In the genomic region with DNA sequence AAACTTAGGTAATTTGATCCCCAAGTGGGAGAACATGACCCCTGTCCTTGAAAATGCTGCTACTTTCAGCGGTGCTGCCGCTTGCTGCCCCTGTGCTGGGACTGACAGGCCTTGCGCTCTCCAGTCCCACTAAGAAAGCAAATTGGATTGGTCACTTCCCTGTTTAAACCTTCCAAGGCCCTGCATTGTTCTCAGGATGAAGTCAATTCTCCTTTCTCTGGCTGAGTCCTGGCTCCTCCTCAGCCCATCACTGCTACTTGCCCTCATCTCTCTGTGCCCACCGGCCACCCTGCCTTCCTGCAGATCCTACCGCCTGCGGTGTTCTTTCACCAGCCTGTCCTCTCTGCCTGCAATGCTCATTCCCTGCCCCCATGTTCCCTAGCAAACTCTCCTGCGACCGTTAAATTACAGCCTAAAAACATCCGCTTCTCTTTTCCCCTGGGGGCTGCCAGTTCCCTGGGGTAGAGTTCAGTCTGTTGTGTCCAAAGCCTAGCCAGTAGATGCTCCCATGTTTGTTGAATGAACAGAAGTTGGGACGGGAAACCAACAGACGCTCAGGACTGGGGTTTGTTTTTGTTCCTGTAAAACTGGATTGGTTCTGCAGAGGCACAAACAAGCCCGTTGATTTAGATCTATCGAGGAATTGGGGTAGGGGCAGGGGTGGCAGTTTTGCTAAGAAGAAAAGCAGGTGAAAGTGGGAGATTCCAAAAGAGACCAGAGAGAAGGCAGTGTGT, we compare ENCODE assay signal across 1 cellular context.
A peak's percentile ranks its signal among the peaks of the same experiment; 100 is the strongest.
TF ChIP-seq lines count a peak whose summit lies in the region.

No MANE protein-coding gene starts in this region.

TF ChIP-seq in HepG2, 621 proteins besides CTCF, POLR2A, EP300 and RAD21 (continued from another document and continues in another):
- TF ChIP-seq, protein P1, sequence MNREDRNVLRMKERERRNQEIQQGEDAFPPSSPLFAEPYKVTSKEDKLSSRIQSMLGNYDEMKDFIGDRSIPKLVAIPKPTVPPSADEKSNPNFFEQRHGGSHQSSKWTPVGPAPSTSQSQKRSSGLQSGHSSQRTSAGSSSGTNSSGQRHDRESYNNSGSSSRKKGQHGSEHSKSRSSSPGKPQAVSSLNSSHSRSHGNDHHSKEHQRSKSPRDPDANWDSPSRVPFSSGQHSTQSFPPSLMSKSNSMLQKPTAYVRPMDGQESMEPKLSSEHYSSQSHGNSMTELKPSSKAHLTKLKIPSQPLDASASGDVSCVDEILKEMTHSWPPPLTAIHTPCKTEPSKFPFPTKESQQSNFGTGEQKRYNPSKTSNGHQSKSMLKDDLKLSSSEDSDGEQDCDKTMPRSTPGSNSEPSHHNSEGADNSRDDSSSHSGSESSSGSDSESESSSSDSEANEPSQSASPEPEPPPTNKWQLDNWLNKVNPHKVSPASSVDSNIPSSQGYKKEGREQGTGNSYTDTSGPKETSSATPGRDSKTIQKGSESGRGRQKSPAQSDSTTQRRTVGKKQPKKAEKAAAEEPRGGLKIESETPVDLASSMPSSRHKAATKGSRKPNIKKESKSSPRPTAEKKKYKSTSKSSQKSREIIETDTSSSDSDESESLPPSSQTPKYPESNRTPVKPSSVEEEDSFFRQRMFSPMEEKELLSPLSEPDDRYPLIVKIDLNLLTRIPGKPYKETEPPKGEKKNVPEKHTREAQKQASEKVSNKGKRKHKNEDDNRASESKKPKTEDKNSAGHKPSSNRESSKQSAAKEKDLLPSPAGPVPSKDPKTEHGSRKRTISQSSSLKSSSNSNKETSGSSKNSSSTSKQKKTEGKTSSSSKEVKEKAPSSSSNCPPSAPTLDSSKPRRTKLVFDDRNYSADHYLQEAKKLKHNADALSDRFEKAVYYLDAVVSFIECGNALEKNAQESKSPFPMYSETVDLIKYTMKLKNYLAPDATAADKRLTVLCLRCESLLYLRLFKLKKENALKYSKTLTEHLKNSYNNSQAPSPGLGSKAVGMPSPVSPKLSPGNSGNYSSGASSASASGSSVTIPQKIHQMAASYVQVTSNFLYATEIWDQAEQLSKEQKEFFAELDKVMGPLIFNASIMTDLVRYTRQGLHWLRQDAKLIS (CRISPR knock-in tag; IDR thresholded peaks at IDR 0.05): no peak
- TF ChIP-seq ZSCAN30 (CRISPR knock-in tag; IDR thresholded peaks at IDR 0.05) (no peak), RXRA (CRISPR knock-in tag; IDR thresholded peaks at IDR 0.05) (0 out of 2 replicates have a peak, but pooled peaks have one; percentile 17), FOXA3 (CRISPR knock-in tag; IDR thresholded peaks at IDR 0.05) (no peak), ZBTB3 (CRISPR knock-in tag; IDR thresholded peaks at IDR 0.05; ENCODE audit: borderline replicate concordance, low read depth) (no peak), RARG (CRISPR knock-in tag; IDR thresholded peaks at IDR 0.05; ENCODE audit: low read depth) (no peak), NBN (conservative IDR thresholded peaks at IDR 0.05) (no peak), ZNF160 (CRISPR knock-in tag; IDR thresholded peaks at IDR 0.05) (no peak), ZNF558 (CRISPR knock-in tag; IDR thresholded peaks at IDR 0.05; ENCODE audit: borderline replicate concordance) (no peak), HMG20A (CRISPR knock-in tag; IDR thresholded peaks at IDR 0.05; ENCODE audit: borderline replicate concordance) (no peak), TP53 (CRISPR knock-in tag; conservative IDR thresholded peaks at IDR 0.05) (no peak), SMARCC2 (IDR thresholded peaks at IDR 0.05) (no peak), TBX3 (IDR thresholded peaks at IDR 0.05; ENCODE audit: borderline replicate concordance) (no peak), TOPORS (CRISPR knock-in tag; IDR thresholded peaks at IDR 0.05) (no peak), KDM4B (CRISPR knock-in tag; IDR thresholded peaks at IDR 0.05) (no peak), ZMYM2 (CRISPR knock-in tag; IDR thresholded peaks at IDR 0.05) (0 out of 2 replicates have a peak, but pooled peaks have one; percentile 8), DNMT1 (CRISPR knock-in tag; IDR thresholded peaks at IDR 0.05) (no peak), ZNF30 (CRISPR knock-in tag; IDR thresholded peaks at IDR 0.05) (no peak), ATF1 (CRISPR knock-in tag; IDR thresholded peaks at IDR 0.05) (no peak), POLR2G (IDR thresholded peaks at IDR 0.05; ENCODE audit: low read depth, low read length) (no peak), CHCHD3 (CRISPR knock-in tag; IDR thresholded peaks at IDR 0.05) (no peak), NR3C1 (CRISPR knock-in tag; IDR thresholded peaks at IDR 0.05) (no peak), MAF1 (CRISPR knock-in tag; IDR thresholded peaks at IDR 0.05; ENCODE audit: borderline replicate concordance) (no peak), NRL (CRISPR knock-in tag; IDR thresholded peaks at IDR 0.05; ENCODE audit: borderline replicate concordance) (no peak), ZKSCAN8 (CRISPR knock-in tag; IDR thresholded peaks at IDR 0.05; ENCODE audit: borderline replicate concordance) (no peak)
- TF ChIP-seq, protein P2, sequence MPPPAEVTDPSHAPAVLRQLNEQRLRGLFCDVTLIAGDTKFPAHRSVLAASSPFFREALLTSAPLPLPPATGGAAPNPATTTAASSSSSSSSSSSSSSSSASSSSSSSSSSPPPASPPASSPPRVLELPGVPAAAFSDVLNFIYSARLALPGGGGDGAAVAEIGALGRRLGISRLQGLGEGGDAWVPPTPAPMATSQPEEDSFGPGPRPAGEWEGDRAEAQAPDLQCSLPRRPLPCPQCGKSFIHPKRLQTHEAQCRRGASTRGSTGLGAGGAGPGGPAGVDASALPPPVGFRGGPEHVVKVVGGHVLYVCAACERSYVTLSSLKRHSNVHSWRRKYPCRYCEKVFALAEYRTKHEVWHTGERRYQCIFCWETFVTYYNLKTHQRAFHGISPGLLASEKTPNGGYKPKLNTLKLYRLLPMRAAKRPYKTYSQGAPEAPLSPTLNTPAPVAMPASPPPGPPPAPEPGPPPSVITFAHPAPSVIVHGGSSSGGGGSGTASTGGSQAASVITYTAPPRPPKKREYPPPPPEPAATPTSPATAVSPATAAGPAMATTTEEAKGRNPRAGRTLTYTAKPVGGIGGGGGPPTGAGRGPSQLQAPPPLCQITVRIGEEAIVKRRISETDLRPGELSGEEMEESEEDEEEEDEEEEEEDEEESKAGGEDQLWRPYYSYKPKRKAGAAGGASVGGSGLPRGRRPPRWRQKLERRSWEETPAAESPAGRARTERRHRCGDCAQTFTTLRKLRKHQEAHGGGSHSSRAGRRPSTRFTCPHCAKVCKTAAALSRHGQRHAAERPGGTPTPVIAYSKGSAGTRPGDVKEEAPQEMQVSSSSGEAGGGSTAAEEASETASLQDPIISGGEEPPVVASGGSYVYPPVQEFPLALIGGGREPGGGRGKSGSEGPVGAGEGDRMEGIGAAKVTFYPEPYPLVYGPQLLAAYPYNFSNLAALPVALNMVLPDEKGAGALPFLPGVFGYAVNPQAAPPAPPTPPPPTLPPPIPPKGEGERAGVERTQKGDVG (CRISPR knock-in tag; IDR thresholded peaks at IDR 0.05; ENCODE audit: borderline replicate concordance): 0 out of 2 replicates have a peak, but pooled peaks have one; percentile 40
- TF ChIP-seq, protein P3, sequence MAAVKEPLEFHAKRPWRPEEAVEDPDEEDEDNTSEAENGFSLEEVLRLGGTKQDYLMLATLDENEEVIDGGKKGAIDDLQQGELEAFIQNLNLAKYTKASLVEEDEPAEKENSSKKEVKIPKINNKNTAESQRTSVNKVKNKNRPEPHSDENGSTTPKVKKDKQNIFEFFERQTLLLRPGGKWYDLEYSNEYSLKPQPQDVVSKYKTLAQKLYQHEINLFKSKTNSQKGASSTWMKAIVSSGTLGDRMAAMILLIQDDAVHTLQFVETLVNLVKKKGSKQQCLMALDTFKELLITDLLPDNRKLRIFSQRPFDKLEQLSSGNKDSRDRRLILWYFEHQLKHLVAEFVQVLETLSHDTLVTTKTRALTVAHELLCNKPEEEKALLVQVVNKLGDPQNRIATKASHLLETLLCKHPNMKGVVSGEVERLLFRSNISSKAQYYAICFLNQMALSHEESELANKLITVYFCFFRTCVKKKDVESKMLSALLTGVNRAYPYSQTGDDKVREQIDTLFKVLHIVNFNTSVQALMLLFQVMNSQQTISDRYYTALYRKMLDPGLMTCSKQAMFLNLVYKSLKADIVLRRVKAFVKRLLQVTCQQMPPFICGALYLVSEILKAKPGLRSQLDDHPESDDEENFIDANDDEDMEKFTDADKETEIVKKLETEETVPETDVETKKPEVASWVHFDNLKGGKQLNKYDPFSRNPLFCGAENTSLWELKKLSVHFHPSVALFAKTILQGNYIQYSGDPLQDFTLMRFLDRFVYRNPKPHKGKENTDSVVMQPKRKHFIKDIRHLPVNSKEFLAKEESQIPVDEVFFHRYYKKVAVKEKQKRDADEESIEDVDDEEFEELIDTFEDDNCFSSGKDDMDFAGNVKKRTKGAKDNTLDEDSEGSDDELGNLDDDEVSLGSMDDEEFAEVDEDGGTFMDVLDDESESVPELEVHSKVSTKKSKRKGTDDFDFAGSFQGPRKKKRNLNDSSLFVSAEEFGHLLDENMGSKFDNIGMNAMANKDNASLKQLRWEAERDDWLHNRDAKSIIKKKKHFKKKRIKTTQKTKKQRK (IDR thresholded peaks at IDR 0.05; ENCODE audit: low read length): no peak
- TF ChIP-seq, protein P4, sequence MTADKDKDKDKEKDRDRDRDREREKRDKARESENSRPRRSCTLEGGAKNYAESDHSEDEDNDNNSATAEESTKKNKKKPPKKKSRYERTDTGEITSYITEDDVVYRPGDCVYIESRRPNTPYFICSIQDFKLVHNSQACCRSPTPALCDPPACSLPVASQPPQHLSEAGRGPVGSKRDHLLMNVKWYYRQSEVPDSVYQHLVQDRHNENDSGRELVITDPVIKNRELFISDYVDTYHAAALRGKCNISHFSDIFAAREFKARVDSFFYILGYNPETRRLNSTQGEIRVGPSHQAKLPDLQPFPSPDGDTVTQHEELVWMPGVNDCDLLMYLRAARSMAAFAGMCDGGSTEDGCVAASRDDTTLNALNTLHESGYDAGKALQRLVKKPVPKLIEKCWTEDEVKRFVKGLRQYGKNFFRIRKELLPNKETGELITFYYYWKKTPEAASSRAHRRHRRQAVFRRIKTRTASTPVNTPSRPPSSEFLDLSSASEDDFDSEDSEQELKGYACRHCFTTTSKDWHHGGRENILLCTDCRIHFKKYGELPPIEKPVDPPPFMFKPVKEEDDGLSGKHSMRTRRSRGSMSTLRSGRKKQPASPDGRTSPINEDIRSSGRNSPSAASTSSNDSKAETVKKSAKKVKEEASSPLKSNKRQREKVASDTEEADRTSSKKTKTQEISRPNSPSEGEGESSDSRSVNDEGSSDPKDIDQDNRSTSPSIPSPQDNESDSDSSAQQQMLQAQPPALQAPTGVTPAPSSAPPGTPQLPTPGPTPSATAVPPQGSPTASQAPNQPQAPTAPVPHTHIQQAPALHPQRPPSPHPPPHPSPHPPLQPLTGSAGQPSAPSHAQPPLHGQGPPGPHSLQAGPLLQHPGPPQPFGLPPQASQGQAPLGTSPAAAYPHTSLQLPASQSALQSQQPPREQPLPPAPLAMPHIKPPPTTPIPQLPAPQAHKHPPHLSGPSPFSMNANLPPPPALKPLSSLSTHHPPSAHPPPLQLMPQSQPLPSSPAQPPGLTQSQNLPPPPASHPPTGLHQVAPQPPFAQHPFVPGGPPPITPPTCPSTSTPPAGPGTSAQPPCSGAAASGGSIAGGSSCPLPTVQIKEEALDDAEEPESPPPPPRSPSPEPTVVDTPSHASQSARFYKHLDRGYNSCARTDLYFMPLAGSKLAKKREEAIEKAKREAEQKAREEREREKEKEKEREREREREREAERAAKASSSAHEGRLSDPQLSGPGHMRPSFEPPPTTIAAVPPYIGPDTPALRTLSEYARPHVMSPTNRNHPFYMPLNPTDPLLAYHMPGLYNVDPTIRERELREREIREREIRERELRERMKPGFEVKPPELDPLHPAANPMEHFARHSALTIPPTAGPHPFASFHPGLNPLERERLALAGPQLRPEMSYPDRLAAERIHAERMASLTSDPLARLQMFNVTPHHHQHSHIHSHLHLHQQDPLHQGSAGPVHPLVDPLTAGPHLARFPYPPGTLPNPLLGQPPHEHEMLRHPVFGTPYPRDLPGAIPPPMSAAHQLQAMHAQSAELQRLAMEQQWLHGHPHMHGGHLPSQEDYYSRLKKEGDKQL (CRISPR knock-in tag; IDR thresholded peaks at IDR 0.05; ENCODE audit: low read depth): no peak
- TF ChIP-seq, protein P5, sequence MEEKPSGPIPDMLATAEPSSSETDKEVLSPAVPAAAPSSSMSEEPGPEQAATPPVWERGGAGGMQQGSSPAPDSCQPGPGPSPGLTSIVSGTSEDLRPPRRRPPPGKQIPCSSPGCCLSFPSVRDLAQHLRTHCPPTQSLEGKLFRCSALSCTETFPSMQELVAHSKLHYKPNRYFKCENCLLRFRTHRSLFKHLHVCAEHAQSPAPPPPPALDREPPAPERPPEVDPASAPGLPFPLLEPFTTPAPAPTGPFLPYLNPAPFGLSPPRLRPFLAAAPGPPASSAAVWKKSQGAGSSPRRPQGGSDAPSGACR (CRISPR knock-in tag; IDR thresholded peaks at IDR 0.05): no peak
- TF ChIP-seq, protein P6, sequence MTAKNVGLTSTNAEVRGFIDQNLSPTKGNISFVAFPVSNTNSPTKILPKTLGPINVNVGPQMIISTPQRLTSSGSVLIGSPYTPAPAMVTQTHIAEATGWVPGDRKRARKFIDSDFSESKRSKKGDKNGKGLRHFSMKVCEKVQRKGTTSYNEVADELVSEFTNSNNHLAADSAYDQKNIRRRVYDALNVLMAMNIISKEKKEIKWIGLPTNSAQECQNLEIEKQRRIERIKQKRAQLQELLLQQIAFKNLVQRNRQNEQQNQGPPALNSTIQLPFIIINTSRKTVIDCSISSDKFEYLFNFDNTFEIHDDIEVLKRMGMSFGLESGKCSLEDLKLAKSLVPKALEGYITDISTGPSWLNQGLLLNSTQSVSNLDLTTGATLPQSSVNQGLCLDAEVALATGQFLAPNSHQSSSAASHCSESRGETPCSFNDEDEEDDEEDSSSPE (CRISPR knock-in tag; IDR thresholded peaks at IDR 0.05): no peak
- TF ChIP-seq, protein P7, sequence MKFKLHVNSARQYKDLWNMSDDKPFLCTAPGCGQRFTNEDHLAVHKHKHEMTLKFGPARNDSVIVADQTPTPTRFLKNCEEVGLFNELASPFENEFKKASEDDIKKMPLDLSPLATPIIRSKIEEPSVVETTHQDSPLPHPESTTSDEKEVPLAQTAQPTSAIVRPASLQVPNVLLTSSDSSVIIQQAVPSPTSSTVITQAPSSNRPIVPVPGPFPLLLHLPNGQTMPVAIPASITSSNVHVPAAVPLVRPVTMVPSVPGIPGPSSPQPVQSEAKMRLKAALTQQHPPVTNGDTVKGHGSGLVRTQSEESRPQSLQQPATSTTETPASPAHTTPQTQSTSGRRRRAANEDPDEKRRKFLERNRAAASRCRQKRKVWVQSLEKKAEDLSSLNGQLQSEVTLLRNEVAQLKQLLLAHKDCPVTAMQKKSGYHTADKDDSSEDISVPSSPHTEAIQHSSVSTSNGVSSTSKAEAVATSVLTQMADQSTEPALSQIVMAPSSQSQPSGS (CRISPR knock-in tag; IDR thresholded peaks at IDR 0.05): no peak
- TF ChIP-seq, protein P8, sequence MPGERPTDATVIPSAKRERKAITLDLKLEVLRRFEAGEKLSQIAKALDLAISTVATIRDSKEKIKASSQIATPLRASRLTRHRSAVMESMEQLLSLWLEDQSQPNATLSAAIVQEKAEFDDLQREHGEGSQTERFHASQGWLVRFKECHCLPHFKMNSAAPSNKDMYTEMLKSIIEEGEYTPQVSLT (CRISPR knock-in tag; IDR thresholded peaks at IDR 0.05; ENCODE audit: borderline replicate concordance, low read depth): no peak
- TF ChIP-seq, protein P9, sequence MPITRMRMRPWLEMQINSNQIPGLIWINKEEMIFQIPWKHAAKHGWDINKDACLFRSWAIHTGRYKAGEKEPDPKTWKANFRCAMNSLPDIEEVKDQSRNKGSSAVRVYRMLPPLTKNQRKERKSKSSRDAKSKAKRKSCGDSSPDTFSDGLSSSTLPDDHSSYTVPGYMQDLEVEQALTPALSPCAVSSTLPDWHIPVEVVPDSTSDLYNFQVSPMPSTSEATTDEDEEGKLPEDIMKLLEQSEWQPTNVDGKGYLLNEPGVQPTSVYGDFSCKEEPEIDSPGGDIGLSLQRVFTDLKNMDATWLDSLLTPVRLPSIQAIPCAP (CRISPR knock-in tag; IDR thresholded peaks at IDR 0.05; ENCODE audit: low read depth): no peak
